8 cellular contexts compared by ENCODE assay signal in genomic region chr2:191521608-191522208, GRCh38.
A peak's percentile ranks its signal among the peaks of the same experiment; 100 is the strongest.
DNase-seq lines count a peak whose midpoint lies in the region; ATAC-seq, FAIRE-seq and TF ChIP-seq lines count a peak whose summit lies in the region.
"Had no signal": no experiment of that assay in that cellular context is flagged by ENCODE, and none has a peak within 500 bp of the region (broad histone marks: within the 10 kb centered on the region; RNA-seq: fewer than 3 reads in every experiment).

No MANE protein-coding gene starts in this region.

- H3K4me3 ChIP-seq in LNCaP clone FGC (ENCODE audit: low read depth, low read length) (no peak overlapping the region), brain microvascular endothelial cell (ENCODE audit: low read depth, low read length) (no peak overlapping the region)

- no peak overlapping the region for H3K27ac Mint-ChIP-seq in mesothelial cell of epicardium

- peak; percentile 73 for TF ChIP-seq CTCF in LNCaP clone FGC (IDR thresholded peaks at IDR 0.05; ENCODE audit: control insufficient read depth, extremely low read depth, insufficient read depth)
- peak; percentile 43 for TF ChIP-seq CTCF in brain microvascular endothelial cell (IDR thresholded peaks at IDR 0.05; ENCODE audit: low read depth, low read length, missing control alignments)
- TF ChIP-seq CTCF in mesothelial cell of epicardium (IDR thresholded peaks at IDR 0.05; ENCODE audit: unreplicated experiment): peak; percentile 48

- ATAC-seq in GM21619 (IDR thresholded peaks at IDR 0.05; ENCODE audit: unreplicated experiment): no peak

- H3K27me3 ChIP-seq in brain microvascular endothelial cell (replicated peaks): no peaks in the 10 kb centered on the region

- H3K4me1 Mint-ChIP-seq in mesothelial cell of epicardium: peaks cover 2% of the 10 kb centered on the region

- peak; percentile 51 for DNase-seq in EL
- peak; percentile 18 for DNase-seq in LNCaP clone FGC (ENCODE audit: low read depth)
- no peak for DNase-seq in brain microvascular endothelial cell
- DNase-seq in mesothelial cell of epicardium (ENCODE audit: low spot score in 2 of 2, unreplicated experiment in 2 of 2): no peak
- DNase-seq in GM19239 (ENCODE audit: insufficient read length, low spot score): no peak
- DNase-seq in HK-2 (ENCODE audit: unreplicated experiment): no peak

- in situ Hi-C loops in brain microvascular endothelial cell (cut with HindIII; ENCODE audit: low pct_ligation_motif_present, low sequenced_read_pairs): no loop called here

- no peak for FAIRE-seq in GM19239 (lab: Jason Lieb, UNC)
- FAIRE-seq: TTC549 had no signal

- no peaks in the 10 kb centered on the region for H3K36me3 ChIP-seq in brain microvascular endothelial cell (replicated peaks)

- H3K9me3 Mint-ChIP-seq in mesothelial cell of epicardium: no peaks in the 10 kb centered on the region

- H3K4me3 Mint-ChIP-seq in mesothelial cell of epicardium: no peak overlapping the region

- H3K36me3 Mint-ChIP-seq in mesothelial cell of epicardium: no peaks in the 10 kb centered on the region

- no peak overlapping the region for H3K27ac ChIP-seq in brain microvascular endothelial cell

- H3K27me3 Mint-ChIP-seq in mesothelial cell of epicardium (ENCODE audit: low read depth): no peaks in the 10 kb centered on the region

Comparison
In these comparisons a context has a peak if more than half of its experiments do, and no peak if none do; other contexts are left out.
1. DNase-seq: peak in EL (single experiment) and LNCaP clone FGC (single experiment); none in brain microvascular endothelial cell (single experiment), mesothelial cell of epicardium (0 of 2), GM19239 (single experiment) and HK-2 (single experiment).
2. Peak in every context shown above with its lines, with median percentiles within 50 percentile points of each other: CTCF ChIP-seq.